Comparison of ENCODE assay signal across 9 cellular contexts in genomic region chr5:113378960-113379541, GRCh38. TPM values are rescaled to one million over a fixed set of nuclear protein-coding genes. Genes with fewer than 3 reads are reported as not detected.
A peak's percentile ranks its signal among the peaks of the same experiment; 100 is the strongest.
DNase-seq lines count a peak whose midpoint lies in the region; ATAC-seq and TF ChIP-seq lines count a peak whose summit lies in the region.
"Had no signal": no experiment of that assay in that cellular context is flagged by ENCODE, and none has a peak within 500 bp of the region (broad histone marks: within the 10 kb centered on the region; RNA-seq: fewer than 3 reads in every experiment).

No MANE protein-coding gene starts in this region.

- H3K9me3 ChIP-seq in heart left ventricle = no peaks in the 10 kb centered on the region

- H3K4me1 Mint-ChIP-seq in activated naive CD8-positive, alpha-beta T cell (ENCODE audit: low read depth) = peaks cover 47% of the 10 kb centered on the region

- peak; percentile 69 for ATAC-seq in GM21528 (IDR thresholded peaks at IDR 0.05; ENCODE audit: low FRiP score, unreplicated experiment)
- peak; percentile 85 for ATAC-seq in SK-N-SH treated with all-trans-retinoic acid at 6 μM for 48 hours
- peak in 3 of 4 donors; percentile 41 to 72 (median 61) for ATAC-seq in heart left ventricle
- ATAC-seq in GM21447 (IDR thresholded peaks at IDR 0.05; ENCODE audit: unreplicated experiment) = no peak

- H3K9me3 Mint-ChIP-seq in activated naive CD8-positive, alpha-beta T cell (ENCODE audit: low read depth) = no peaks in the 10 kb centered on the region

- WGBS in heart left ventricle, 4 donors = 18 to 20% (median 18%) methylated on average over 4 of the region's 4 CpGs

- H3K27ac ChIP-seq in KMS-11 = no peak overlapping the region
- no peak overlapping the region for H3K27ac ChIP-seq in heart left ventricle

- H2AFZ ChIP-seq in KMS-11 (ENCODE audit: low read depth) = no peak overlapping the region

- H3K27ac Mint-ChIP-seq in activated naive CD8-positive, alpha-beta T cell = peak overlapping the region; percentile 13

- no peaks in the 10 kb centered on the region for H3K36me3 ChIP-seq in KMS-11 (ENCODE audit: insufficient read depth)
- H3K36me3 ChIP-seq in heart left ventricle = no peaks in the 10 kb centered on the region

- intact Hi-C loops in heart left ventricle (cut with DNase I) = loop anchor here in 8 of 10 donors (2.0 to 10.0 kb wide), 9 partner anchors 106 to 228 kb away; partner anchors contain the start of genes YTHDC2 (in 4 of the 8) and MCC (in 3 of the 8)

- H3K36me3 Mint-ChIP-seq in activated naive CD8-positive, alpha-beta T cell = no peaks in the 10 kb centered on the region

- TF ChIP-seq POLR2A in heart left ventricle (IDR thresholded peaks at IDR 0.05) = no peak

- no peaks in the 10 kb centered on the region for H4K20me1 ChIP-seq in KMS-11 (ENCODE audit: insufficient read depth)

- TF ChIP-seq CTCF in KMS-11 (conservative IDR thresholded peaks at IDR 0.05; ENCODE audit: low read depth, low read length) (peak; percentile 86), heart left ventricle (IDR thresholded peaks at IDR 0.05) (peak; percentile 56 to 83 (median 74)), retinal pigment epithelial cell (conservative IDR thresholded peaks at IDR 0.05; ENCODE audit: low read depth, low read length) (peak; percentile 85)

- H3K4me2 ChIP-seq in KMS-11 = no peak overlapping the region

- no peak overlapping the region for H3K4me3 ChIP-seq in KMS-11 (IDR thresholded peaks at IDR 0.05; ENCODE audit: insufficient read depth, low read depth, low read length)
- H3K4me3 ChIP-seq in heart left ventricle = no peak overlapping the region
- no peak overlapping the region for H3K4me3 ChIP-seq in retinal pigment epithelial cell (ENCODE audit: low read length)

- H3K4me1 ChIP-seq in KMS-11 (ENCODE audit: low read depth, poor library complexity, severe bottlenecking) (no peaks in the 10 kb centered on the region), heart left ventricle (peaks cover 0 to 29% (median 7%) of the 10 kb centered on the region in 12 donors)

- H3K9ac ChIP-seq in KMS-11 = no peak overlapping the region

- H3K27me3 Mint-ChIP-seq in activated naive CD8-positive, alpha-beta T cell = peaks cover 16% of the 10 kb centered on the region

- H3K27me3 ChIP-seq in KMS-11 (ENCODE audit: insufficient read depth, low read depth) (no peaks in the 10 kb centered on the region), heart left ventricle (no peaks in the 10 kb centered on the region)

- peak overlapping the region; percentile 52 for H3K4me3 Mint-ChIP-seq in activated naive CD8-positive, alpha-beta T cell

- no peaks in the 10 kb centered on the region for H3K79me2 ChIP-seq in KMS-11 (ENCODE audit: insufficient read depth, low read depth)

- peak; percentile 73 for DNase-seq in DMS53 (lab: John Stamatoyannopoulos, UW)
- DNase-seq in heart left ventricle = peak in 4 of 5 donors; percentile 35 to 50 (median 40)
- DNase-seq in retinal pigment epithelial cell (ENCODE audit: low read depth) = no peak

TF ChIP-seq in SK-N-SH treated with all-trans-retinoic acid at 6 μM for 48 hours, 23 proteins besides CTCF, POLR2A, EP300 and RAD21:
- no peak for TF ChIP-seq ZFP30 (CRISPR knock-in tag; IDR thresholded peaks at IDR 0.05)
- no peak for TF ChIP-seq CREB5 (CRISPR knock-in tag; IDR thresholded peaks at IDR 0.05; ENCODE audit: low read depth)
- TF ChIP-seq ESRRG (CRISPR knock-in tag; IDR thresholded peaks at IDR 0.05) = no peak
- no peak for TF ChIP-seq PPARA (CRISPR knock-in tag; IDR thresholded peaks at IDR 0.05; ENCODE audit: borderline replicate concordance)
TF ChIP-seq in SK-N-SH treated with all-trans-retinoic acid at 6 μM for 48 hours: peak in this region for 0.

RNA-seq across cellular contexts. Expression of gene TSSK1B, which starts 55.7 kb away (rescaled TPM):
- total RNA-seq in heart left ventricle = not detected
- not detected for polyA plus RNA-seq in heart left ventricle
- total RNA-seq: glomerular endothelial cell had no signal
